Comparison of ENCODE assay signal across 20 cellular contexts in the genomic region with DNA sequence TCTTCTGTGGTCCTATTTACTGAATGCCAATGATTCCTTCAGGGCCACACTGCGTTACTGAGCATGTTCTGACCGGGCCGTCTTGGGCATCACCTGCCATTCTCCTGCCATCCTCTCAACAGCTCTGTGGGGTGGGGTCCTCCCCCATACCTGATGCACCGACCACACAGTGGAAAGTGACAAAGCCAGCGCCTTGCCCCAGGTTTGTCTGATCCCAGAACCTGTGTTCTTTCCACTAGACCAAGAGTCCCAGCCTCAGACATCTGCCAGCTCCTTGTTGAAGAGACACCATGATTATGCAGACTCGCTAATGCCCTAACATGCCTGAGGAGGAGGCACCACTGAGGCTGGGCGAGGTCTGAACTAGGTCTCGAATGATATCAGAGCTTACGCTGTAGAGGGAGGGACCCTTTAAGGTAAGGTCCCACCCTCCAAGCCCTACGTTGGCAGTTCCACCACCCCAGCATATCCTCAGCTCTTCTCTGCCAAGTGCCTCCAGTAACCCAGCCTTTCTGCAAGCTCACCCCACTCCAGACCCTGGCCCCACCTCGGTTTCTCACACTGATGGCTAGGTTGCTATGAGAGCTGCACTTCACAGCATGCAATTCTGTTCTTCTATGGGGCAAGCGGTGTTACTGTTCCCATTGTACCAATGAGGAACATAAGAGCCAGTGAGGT.
"Had no signal": no experiment of that assay in that cellular context is flagged by ENCODE, and none has a peak within 500 bp of the region (broad histone marks: within the 10 kb centered on the region; RNA-seq: fewer than 3 reads in every experiment).

No MANE protein-coding gene starts in this region.

- H3K4me1 Mint-ChIP-seq: mesothelial cell of epicardium had no signal

- H3K36me3 Mint-ChIP-seq: activated naive CD8-positive, alpha-beta T cell treated with anti-CD3 and anti-CD28 coated beads, Interleukin-2, amount 10 ng/mL, durations not matched to agents 7 days and 5 days; type B pancreatic cell had no signal

- H3K27ac Mint-ChIP-seq: activated CD4-positive, alpha-beta T cell treated with anti-CD3 and anti-CD28 coated beads, Interleukin-2, amount 10 ng/mL, durations not matched to agents 24 days and 14 days; activated CD8-positive, alpha-beta T cell treated with anti-CD3 and anti-CD28 coated beads, Interleukin-2, amount 10 ng/mL, durations not matched to agents 7 days and 5 days; activated naive CD8-positive, alpha-beta T cell treated with anti-CD3 and anti-CD28 coated beads, Interleukin-2, amount 10 ng/mL, durations not matched to agents 7 days and 5 days; activated T-cell treated with anti-CD3 and anti-CD28 coated beads, Interleukin-2, amount 50 U/mL, for 72 hours; effector memory CD8-positive, alpha-beta T cell; mesothelial cell of epicardium; T-helper 17 cell; type B pancreatic cell had no signal

- H3K9me3 Mint-ChIP-seq: activated B cell treated with CpG ODN at 0.5 μM for 24 hours; activated CD4-positive, alpha-beta T cell treated with anti-CD3 and anti-CD28 coated beads, Interleukin-2, amount 10 ng/mL, durations not matched to agents 24 days and 14 days; activated naive CD8-positive, alpha-beta T cell treated with anti-CD3 and anti-CD28 coated beads, Interleukin-2, amount 10 ng/mL, durations not matched to agents 7 days and 5 days; activated T-cell treated with anti-CD3 and anti-CD28 coated beads, Interleukin-2, amount 50 U/mL, for 72 hours; effector memory CD8-positive, alpha-beta T cell; mesothelial cell of epicardium; type B pancreatic cell had no signal

- DNase-seq: activated B cell treated with CpG ODN at 0.5 μM for 24 hours; activated CD4-positive, alpha-beta T cell treated with anti-CD3 and anti-CD28 coated beads, Interleukin-2, amount 10 ng/mL, durations not matched to agents 24 days and 14 days; activated CD8-positive, alpha-beta memory T cell treated with anti-CD3 and anti-CD28 coated beads, Interleukin-2, amount 50 U/mL, for 48 hours; activated CD8-positive, alpha-beta T cell treated with anti-CD3 and anti-CD28 coated beads, Interleukin-2, amount 10 ng/mL, durations not matched to agents 7 days and 5 days; activated naive CD8-positive, alpha-beta T cell treated with anti-CD3 and anti-CD28 coated beads, Interleukin-2, amount 10 ng/mL, durations not matched to agents 7 days and 5 days; activated T-cell treated with anti-CD3 and anti-CD28 coated beads, Interleukin-2, amount 50 U/mL, for 72 hours; brain microvascular endothelial cell; cerebellar nuclear complex; dermis blood vessel endothelial cell; effector memory CD8-positive, alpha-beta T cell; foreskin keratinocyte; stimulated activated CD4-positive, alpha-beta T cell treated with anti-CD3 and anti-CD28 coated beads, Interleukin-15, amount 100 ng/mL, for 24 hours; stimulated activated CD4-positive, alpha-beta T cell treated with anti-CD3 and anti-CD28 coated beads, Interleukin-4, amount 100 ng/mL, for 24 hours; stimulated activated naive CD4-positive, alpha-beta T cell treated with Interleukin-2 at 50 U/mL for 16 hours; T-helper 17 cell had no signal

- H3K27me3 Mint-ChIP-seq: activated B cell treated with CpG ODN at 0.5 μM for 24 hours; activated CD4-positive, alpha-beta T cell treated with anti-CD3 and anti-CD28 coated beads, Interleukin-2, amount 10 ng/mL, durations not matched to agents 24 days and 14 days; activated naive CD8-positive, alpha-beta T cell treated with anti-CD3 and anti-CD28 coated beads, Interleukin-2, amount 10 ng/mL, durations not matched to agents 7 days and 5 days; effector memory CD8-positive, alpha-beta T cell; T-helper 17 cell; type B pancreatic cell had no signal

- FAIRE-seq: pancreas had no signal

- ATAC-seq: activated CD8-positive, alpha-beta T cell treated with anti-CD3 and anti-CD28 coated beads, Interleukin-2, amount 10 ng/mL, durations not matched to agents 7 days and 5 days; activated T-cell treated with anti-CD3 and anti-CD28 coated beads, Interleukin-2, amount 50 U/mL, for 72 hours; effector memory CD8-positive, alpha-beta T cell; foreskin keratinocyte; pancreas; T-helper 17 cell had no signal

- H3K4me3 ChIP-seq: lung, pancreas, suprapubic skin had no signal

- H3K36me3 ChIP-seq: brain microvascular endothelial cell, pancreas, suprapubic skin had no signal

- H3K27me3 ChIP-seq: brain microvascular endothelial cell, foreskin keratinocyte, pancreas, suprapubic skin had no signal

- H3K4me3 Mint-ChIP-seq: activated B cell treated with CpG ODN at 0.5 μM for 24 hours; activated CD4-positive, alpha-beta T cell treated with anti-CD3 and anti-CD28 coated beads, Interleukin-2, amount 10 ng/mL, durations not matched to agents 24 days and 14 days; activated CD8-positive, alpha-beta T cell treated with anti-CD3 and anti-CD28 coated beads, Interleukin-2, amount 10 ng/mL, durations not matched to agents 7 days and 5 days; activated naive CD8-positive, alpha-beta T cell treated with anti-CD3 and anti-CD28 coated beads, Interleukin-2, amount 10 ng/mL, durations not matched to agents 7 days and 5 days; activated T-cell treated with anti-CD3 and anti-CD28 coated beads, Interleukin-2, amount 50 U/mL, for 72 hours; effector memory CD8-positive, alpha-beta T cell; mesothelial cell of epicardium; T-helper 17 cell; type B pancreatic cell had no signal
